ENCODE assay signal across 12 cellular contexts in genomic region chr1:223557125-223557465, GRCh38.
DNase-seq lines count a peak whose midpoint lies in the region; ATAC-seq, FAIRE-seq and TF ChIP-seq lines count a peak whose summit lies in the region.
"Had no signal": no experiment of that assay in that cellular context is flagged by ENCODE, and none has a peak within 500 bp of the region (broad histone marks: within the 10 kb centered on the region; RNA-seq: fewer than 3 reads in every experiment).

No MANE protein-coding gene starts in this region.

- no peak for TF ChIP-seq POLR2A in K562 (conservative IDR thresholded peaks at IDR 0.05)

- H3K9me3 Mint-ChIP-seq in HFFc6 (no peaks in the 10 kb centered on the region), Calu3 (ENCODE audit: low read depth, unreplicated experiment) (no peaks in the 10 kb centered on the region)
- H3K9me3 Mint-ChIP-seq: CD8-positive, alpha-beta memory T cell had no signal

- no peak for FAIRE-seq in K562 (lab: Jason Lieb, UNC)
- FAIRE-seq: HTR-8/SVneo had no signal

- H3K4me2 ChIP-seq in DND-41 (ENCODE audit: insufficient read depth, low read length) = no peak overlapping the region
- no peak overlapping the region for H3K4me2 ChIP-seq in K562 (ENCODE audit: insufficient read depth, low read length)

- H4K20me1 ChIP-seq in DND-41 (ENCODE audit: insufficient read depth, low read length) (no peaks in the 10 kb centered on the region), K562 (replicated peaks; ENCODE audit: control insufficient read depth, insufficient read depth, low read length) (no peaks in the 10 kb centered on the region)

- no peaks in the 10 kb centered on the region for H3K36me3 ChIP-seq in DND-41 (ENCODE audit: insufficient read depth, low read length)
- H3K36me3 ChIP-seq in K562 (ENCODE audit: control insufficient read depth, insufficient read depth, low read length) = no peaks in the 10 kb centered on the region
- no peaks in the 10 kb centered on the region for H3K36me3 ChIP-seq in mucosa of descending colon (ENCODE audit: low read depth)

- intact Hi-C loops in K562 (cut with micrococcal nuclease) = no loop called here
- intact Hi-C loops in mucosa of descending colon (cut with DNase I, micrococcal nuclease) = no loop called here
- intact Hi-C loops in Calu3 (cut with micrococcal nuclease; ENCODE audit: unreplicated experiment) = no loop called here

- H3K36me3 Mint-ChIP-seq in HFFc6 (ENCODE audit: low read depth) (no peaks in the 10 kb centered on the region), Calu3 (ENCODE audit: insufficient read depth, unreplicated experiment) (peaks cover 5% of the 10 kb centered on the region)
- H3K36me3 Mint-ChIP-seq: CD8-positive, alpha-beta memory T cell had no signal

- no peak for TF ChIP-seq EP300 in K562 (IDR thresholded peaks at IDR 0.05; ENCODE audit: low read length)

- no peaks in the 10 kb centered on the region for H3K79me2 ChIP-seq in DND-41 (ENCODE audit: insufficient read depth, low read length)
- H3K79me2 ChIP-seq in K562 (ENCODE audit: control insufficient read depth, insufficient read depth, low read length) = no peaks in the 10 kb centered on the region

- BruUV-seq in K562 (replicated peaks; lab: Mats Ljungman, UMichigan) (no TSS peak), Calu3 (replicated peaks; lab: Mats Ljungman, UMichigan) (no TSS peak)

- H3K27me3 Mint-ChIP-seq in HFFc6 (ENCODE audit: insufficient read depth) = peaks cover 18% of the 10 kb centered on the region; the same call in 1 of the 2 replicates
- no peaks in the 10 kb centered on the region for H3K27me3 Mint-ChIP-seq in Calu3 (ENCODE audit: unreplicated experiment)
- H3K27me3 Mint-ChIP-seq: B cell; CD8-positive, alpha-beta memory T cell had no signal

- H3K4me3 ChIP-seq in DND-41 (ENCODE audit: low read depth in 1 of 2, low read length in 2 of 2) = no peak overlapping the region
- no peak overlapping the region for H3K4me3 ChIP-seq in K562
- no peak overlapping the region for H3K4me3 ChIP-seq in mucosa of descending colon

- 2% methylated on average over 5 of the region's 5 CpGs for WGBS in K562 (ENCODE audit: insufficient coverage, low coverage, missing lambda C conversion rate)

- H3K9me3 ChIP-seq in DND-41 (ENCODE audit: insufficient read depth, low read length, severe bottlenecking) (no peaks in the 10 kb centered on the region), K562 (replicated peaks; ENCODE audit: control insufficient read depth, insufficient read depth, low read depth, low read length) (no peaks in the 10 kb centered on the region; the same call in 1 of the 2 replicates), mucosa of descending colon (no peaks in the 10 kb centered on the region)

- H3K9me1 ChIP-seq in K562 (ENCODE audit: control insufficient read depth, insufficient read depth, low read length) = no peaks in the 10 kb centered on the region

- CTCF ChIA-PET in K562 (lab: Yijun Ruan, JAX; ENCODE audit: low intra/inter-chr PET ratio) = interaction anchor here (0.6 to 1.6 kb wide), 4 partner anchors 45 to 493 kb away, joined by 3 to 18 read pairs (median 6); no protein-coding TSS in a partner anchor
- CTCF ChIA-PET in Calu3 (lab: Charles Lee) = interaction anchor here (0.7 to 2.6 kb wide), 11 partner anchors 54 to 423 kb away, joined by 3 to 36 read pairs (median 7); partner anchors contain the start of gene CAPN8

- H3K4me3 Mint-ChIP-seq in HFFc6 (no peak overlapping the region), Calu3 (ENCODE audit: low read depth, unreplicated experiment) (no peak overlapping the region)
- H3K4me3 Mint-ChIP-seq: B cell; CD8-positive, alpha-beta memory T cell had no signal

- H3K27me3 ChIP-seq in DND-41 (ENCODE audit: insufficient read depth, low read length, poor library complexity) (no peaks in the 10 kb centered on the region), K562 (ENCODE audit: control insufficient read depth in 2 of 2, insufficient read depth in 2 of 2, low read length in 2 of 2) (peaks cover 5 to 20% of the 10 kb centered on the region in 2 experiments; a peak in 4 of 5 replicates)

- in situ Hi-C loops in K562 (cut with MboI) = loop anchor here (10.0 kb wide), 4 partner anchors 58 to 498 kb away; partner anchors contain the start of gene CAPN8

- H3K9ac ChIP-seq in DND-41 (ENCODE audit: low read depth, low read length) (no peak overlapping the region), K562 (ENCODE audit: insufficient read depth in 1 of 2, low read depth in 2 of 2, low read length in 2 of 2) (no peak overlapping the region)

- H3K27ac Mint-ChIP-seq in HFFc6 (no peak overlapping the region), Calu3 (ENCODE audit: unreplicated experiment) (no peak overlapping the region)
- H3K27ac Mint-ChIP-seq: B cell; CD8-positive, alpha-beta memory T cell had no signal

- POLR2A ChIA-PET in K562 (lab: Yijun Ruan, JAX) = interaction anchor here (0.6 to 2.8 kb wide), 4 partner anchors 13 to 438 kb away, joined by 3 to 15 read pairs (median 3); no protein-coding TSS in a partner anchor

- ATAC-seq in DND-41 (ENCODE audit: insufficient read depth, low read depth) = peak; percentile 7; the same call in 1 of the 3 replicates
- peak; percentile 55 for ATAC-seq in K562
- peak; percentile 36 for ATAC-seq in mucosa of descending colon

- H3K4me1 ChIP-seq in DND-41 (ENCODE audit: insufficient read depth, low read length) = no peaks in the 10 kb centered on the region
- H3K4me1 ChIP-seq in K562 (replicated peaks in 1 of 2; ENCODE audit: control insufficient read depth in 2 of 2, insufficient read depth in 2 of 2, low read length in 2 of 2) = no peaks in the 10 kb centered on the region
- H3K4me1 ChIP-seq in mucosa of descending colon (ENCODE audit: low read depth) = no peaks in the 10 kb centered on the region

- no peak for DNase-seq in DND-41
- DNase-seq in HFFc6 = no peak
- DNase-seq in K562 (ENCODE audit: extremely low read depth in 1 of 4, low spot score in 3 of 4) = no peak
- no peak for DNase-seq in mucosa of descending colon
- no peak for DNase-seq in NCI-H82 treated with DMSO at 0.1 percent for 48 hours (lab: John Stamatoyannopoulos, UW; ENCODE audit: unreplicated experiment)
- no peak for DNase-seq in Calu3
- no peak for DNase-seq in DMS79 (lab: John Stamatoyannopoulos, UW)
- DNase-seq in GM10266 (ENCODE audit: extremely low spot score) = no peak
- DNase-seq: CD8-positive, alpha-beta memory T cell; DMS 273 treated with DMSO at 0.1 percent for 48 hours had no signal

- no peak for TF ChIP-seq RAD21 in K562 (CRISPR knock-in tag; conservative IDR thresholded peaks at IDR 0.05 in 1 of 2, IDR thresholded peaks at IDR 0.05 in 1 of 2)

- TF ChIP-seq CTCF in DND-41 (IDR thresholded peaks at IDR 0.05; ENCODE audit: borderline replicate concordance, extremely low read depth, low read length, poor library complexity, severe bottlenecking) (no peak), HFFc6 (IDR thresholded peaks at IDR 0.05) (peak; percentile 31; the same call in 1 of the 2 replicates), K562 (IDR thresholded peaks at IDR 0.05 in 2 of 3, conservative IDR thresholded peaks at IDR 0.05 in 1 of 3; ENCODE audit: insufficient read depth in 2 of 3, low read depth in 1 of 3, low read length in 3 of 3) (no peak), mucosa of descending colon (IDR thresholded peaks at IDR 0.05) (no peak), Calu3 (IDR thresholded peaks at IDR 0.05; ENCODE audit: unreplicated experiment) (no peak), GM10266 (IDR thresholded peaks at IDR 0.05; ENCODE audit: control insufficient read depth, insufficient read depth, low read depth, missing control alignments) (no peak)

- H2AFZ ChIP-seq in DND-41 (ENCODE audit: low read depth, low read length) = no peak overlapping the region
- H2AFZ ChIP-seq in K562 (ENCODE audit: low read depth, low read length) = no peak overlapping the region

- H3K27ac ChIP-seq in DND-41 (ENCODE audit: low read length) (no peak overlapping the region), K562 (ENCODE audit: extremely low read depth, low read depth, low read length) (no peak overlapping the region)

- H3K4me1 Mint-ChIP-seq in HFFc6 (ENCODE audit: low read depth) = no peaks in the 10 kb centered on the region
- H3K4me1 Mint-ChIP-seq in Calu3 (ENCODE audit: low read depth, unreplicated experiment) = no peaks in the 10 kb centered on the region
- H3K4me1 Mint-ChIP-seq: B cell; CD8-positive, alpha-beta memory T cell had no signal

TF ChIP-seq in K562, 482 proteins besides CTCF, POLR2A, EP300 and RAD21:
- TF ChIP-seq ZNF232 (CRISPR knock-in tag; IDR thresholded peaks at IDR 0.05) (0 out of 2 replicates have a peak, but pooled peaks have one; percentile 20), ZNF609 (CRISPR knock-in tag; IDR thresholded peaks at IDR 0.05; ENCODE audit: borderline replicate concordance) (no peak), MAFK (IDR thresholded peaks at IDR 0.05; ENCODE audit: low read length) (no peak), STAG1 (CRISPR knock-in tag; IDR thresholded peaks at IDR 0.05; ENCODE audit: borderline replicate concordance) (peak; percentile 4; the same call in 1 of the 2 replicates)
